ENCODE assay signal across 19 cellular contexts in genomic region chr9:18692962-18693361, GRCh38.
DNase-seq lines count a peak whose midpoint lies in the region; ATAC-seq and TF ChIP-seq lines count a peak whose summit lies in the region.
"Had no signal": no experiment of that assay in that cellular context is flagged by ENCODE, and none has a peak within 500 bp of the region (broad histone marks: within the 10 kb centered on the region; RNA-seq: fewer than 3 reads in every experiment).

No MANE protein-coding gene starts in this region.

- H3K4me1 ChIP-seq in SK-N-SH (ENCODE audit: control insufficient read depth in 1 of 2, insufficient read depth in 2 of 2, low read depth in 1 of 2, low read length in 1 of 2) (peaks cover 0 to 4% of the 10 kb centered on the region in 2 experiments; a peak in 2 of 4 replicates), OCI-LY3 (ENCODE audit: low read length) (peaks cover 65% of the 10 kb centered on the region)
- H3K4me1 ChIP-seq: A549; BLaER1 treated with 17β-estradiol and CSF1 and Interleukin-3, amounts not matched to agents 10 nM and 100 nM; Caco-2 had no signal

- no peak for TF ChIP-seq EP300 in SK-N-SH (IDR thresholded peaks at IDR 0.05; ENCODE audit: borderline replicate concordance in 1 of 2, low read depth in 1 of 2, low read length in 1 of 2)

- H3K4me2 ChIP-seq in SK-N-SH (no peak overlapping the region), OCI-LY3 (ENCODE audit: low read length) (peak overlapping the region; percentile 54; the same call in 1 of the 2 replicates)
- H3K4me2 ChIP-seq: A549; BLaER1 treated with 17β-estradiol and CSF1 and Interleukin-3, amounts not matched to agents 10 nM and 100 nM had no signal

- H3K9ac ChIP-seq in SK-N-SH (no peak overlapping the region), OCI-LY3 (ENCODE audit: low read length) (no peak overlapping the region)
- H3K9ac ChIP-seq: BLaER1 treated with 17β-estradiol and CSF1 and Interleukin-3, amounts not matched to agents 10 nM and 100 nM had no signal

- H3K27ac Mint-ChIP-seq in nephron = peak overlapping the region in 2 of 3 experiments; percentile 21 to 75
- H3K27ac Mint-ChIP-seq: B cell; CD4-positive, alpha-beta T cell; CD8-positive, alpha-beta T cell had no signal

- H3K4me3 Mint-ChIP-seq in nephron = no peak overlapping the region
- H3K4me3 Mint-ChIP-seq: B cell; CD4-positive, alpha-beta T cell; CD8-positive, alpha-beta T cell had no signal

- H2AFZ ChIP-seq in SK-N-SH (ENCODE audit: low read depth) = no peak overlapping the region
- no peak overlapping the region for H2AFZ ChIP-seq in OCI-LY3 (ENCODE audit: low read depth, low read length)

- H3K9me3 ChIP-seq in SK-N-SH (no peaks in the 10 kb centered on the region), OCI-LY3 (ENCODE audit: insufficient read depth, low read length) (peaks cover 17% of the 10 kb centered on the region; the same call in 1 of the 2 replicates)
- H3K9me3 ChIP-seq: Caco-2 had no signal

- H3K36me3 Mint-ChIP-seq in nephron (ENCODE audit: low read depth) = peaks cover 39% of the 10 kb centered on the region
- H3K36me3 Mint-ChIP-seq: CD8-positive, alpha-beta T cell had no signal

- no peak for TF ChIP-seq RAD21 in SK-N-SH (IDR thresholded peaks at IDR 0.05; ENCODE audit: low read length)

- peaks cover 29% of the 10 kb centered on the region for H3K9me3 Mint-ChIP-seq in nephron

- H3K79me2 ChIP-seq in SK-N-SH (ENCODE audit: insufficient read depth) (no peaks in the 10 kb centered on the region), OCI-LY3 (ENCODE audit: low read length) (no peaks in the 10 kb centered on the region)

- DNase-seq in SK-N-SH (no peak), islet precursor cell (no peak)
- DNase-seq in stimulated activated CD4-positive, alpha-beta T cell treated with anti-CD3 and anti-CD28 coated beads, Interleukin-2, amount 100 ng/mL, for 48 hours = no peak
- DNase-seq: AML-193; Caco-2; Calu3; CD4-positive, alpha-beta T cell; CD8-positive, alpha-beta T cell; DMS79 treated with DMSO at 0.1 percent for 48 hours; GF-D8 had no signal

- no peak overlapping the region for H3K27ac ChIP-seq in SK-N-SH (ENCODE audit: low read depth in 2 of 2, low read length in 1 of 2)
- H3K27ac ChIP-seq in OCI-LY3 (ENCODE audit: low read length) = no peak overlapping the region; the same call in 1 of the 2 replicates
- H3K27ac ChIP-seq: 22Rv1; A549; BLaER1 treated with 17β-estradiol and CSF1 and Interleukin-3, amounts not matched to agents 10 nM and 100 nM; C4-2B had no signal

- no peaks in the 10 kb centered on the region for H3K9me2 ChIP-seq in SK-N-SH

- H4K20me1 ChIP-seq in SK-N-SH (ENCODE audit: insufficient read depth) = no peaks in the 10 kb centered on the region
- no peaks in the 10 kb centered on the region for H4K20me1 ChIP-seq in OCI-LY3 (ENCODE audit: insufficient read depth, low read length)
- H4K20me1 ChIP-seq: BLaER1 treated with 17β-estradiol and CSF1 and Interleukin-3, amounts not matched to agents 10 nM and 100 nM had no signal

- H3K4me3 ChIP-seq in SK-N-SH (ENCODE audit: low read depth in 2 of 2, low read length in 1 of 2) (no peak overlapping the region), OCI-LY3 (ENCODE audit: low read length) (no peak overlapping the region)
- H3K4me3 ChIP-seq: A549; BLaER1 treated with 17β-estradiol and CSF1 and Interleukin-3, amounts not matched to agents 10 nM and 100 nM had no signal

- H3K27me3 ChIP-seq in SK-N-SH (ENCODE audit: insufficient read depth) = no peaks in the 10 kb centered on the region
- H3K27me3 ChIP-seq in OCI-LY3 (ENCODE audit: low read depth, low read length) = no peaks in the 10 kb centered on the region
- H3K27me3 ChIP-seq: BLaER1 treated with 17β-estradiol and CSF1 and Interleukin-3, amounts not matched to agents 10 nM and 100 nM had no signal

- H3F3A ChIP-seq in SK-N-SH (replicated peaks; ENCODE audit: insufficient read depth) = peaks cover 7% of the 10 kb centered on the region

- peaks cover 32% of the 10 kb centered on the region for H3K4me1 Mint-ChIP-seq in nephron
- H3K4me1 Mint-ChIP-seq: B cell had no signal

- ATAC-seq in SK-N-SH treated with all-trans-retinoic acid at 6 μM for 48 hours = no peak
- ATAC-seq in GM18511 (IDR thresholded peaks at IDR 0.05; ENCODE audit: unreplicated experiment) = no peak
- ATAC-seq: A549; CD8-positive, alpha-beta T cell had no signal

- POLR2A ChIA-PET in SK-N-SH (lab: Yijun Ruan, JAX) = no interaction called here

- no peaks in the 10 kb centered on the region for H3K27me3 Mint-ChIP-seq in nephron (ENCODE audit: low read depth)
- H3K27me3 Mint-ChIP-seq: B cell; CD4-positive, alpha-beta T cell had no signal

- H3K36me3 ChIP-seq in SK-N-SH (replicated peaks in 1 of 2; ENCODE audit: control insufficient read depth in 1 of 2, insufficient read depth in 2 of 2, low read length in 1 of 2) (peaks cover 2 to 86% of the 10 kb centered on the region in 2 experiments), OCI-LY3 (replicated peaks; ENCODE audit: low read depth, low read length) (peaks cover 6% of the 10 kb centered on the region)

- TF ChIP-seq CTCF in SK-N-SH (IDR thresholded peaks at IDR 0.05) (no peak), OCI-LY3 (IDR thresholded peaks at IDR 0.05; ENCODE audit: low read depth, low read length) (no peak), nephron (IDR thresholded peaks at IDR 0.05; ENCODE audit: unreplicated experiment in 3 of 3) (no peak)

- CTCF ChIA-PET in SK-N-SH (lab: Yijun Ruan, JAX) = interaction anchor here (1.4 kb wide), 1 partner anchor 9 kb away, joined by 4 read pairs; no protein-coding TSS in a partner anchor

- 75% methylated on average over 3 of the region's 3 CpGs for WGBS in SK-N-SH (ENCODE audit: low lambda C conversion rate)

TF ChIP-seq in SK-N-SH, 30 proteins besides CTCF, POLR2A, EP300 and RAD21:
- no peak for TF ChIP-seq RCOR1 (IDR thresholded peaks at IDR 0.05; ENCODE audit: low read length)
- TF ChIP-seq NFIC (IDR thresholded peaks at IDR 0.05; ENCODE audit: borderline replicate concordance) = no peak
- TF ChIP-seq TEAD4 (IDR thresholded peaks at IDR 0.05; ENCODE audit: borderline replicate concordance, insufficient read depth) = no peak
- no peak for TF ChIP-seq MEF2A (IDR thresholded peaks at IDR 0.05; ENCODE audit: borderline replicate concordance, low read depth)
- no peak for TF ChIP-seq MAX (IDR thresholded peaks at IDR 0.05; ENCODE audit: low read depth)
- no peak for TF ChIP-seq FOXM1 (IDR thresholded peaks at IDR 0.05; ENCODE audit: low read depth)
- TF ChIP-seq GATA2 (CRISPR knock-in tag; IDR thresholded peaks at IDR 0.05) = peak; percentile 19; the same call in 1 of the 2 replicates
- TF ChIP-seq USF1 (IDR thresholded peaks at IDR 0.05; ENCODE audit: borderline replicate concordance, low read depth) = no peak

TF ChIP-seq in SK-N-SH treated with all-trans-retinoic acid at 6 μM for 48 hours, 23 proteins besides CTCF, POLR2A, EP300 and RAD21:
- TF ChIP-seq ISL1 (CRISPR knock-in tag; IDR thresholded peaks at IDR 0.05) (no peak), BACH2 (CRISPR knock-in tag; IDR thresholded peaks at IDR 0.05; ENCODE audit: borderline replicate concordance) (no peak), CREB5 (CRISPR knock-in tag; IDR thresholded peaks at IDR 0.05; ENCODE audit: low read depth) (no peak), ZNF565 (CRISPR knock-in tag; conservative IDR thresholded peaks at IDR 0.05; ENCODE audit: low read depth) (no peak), CSRNP3 (CRISPR knock-in tag; IDR thresholded peaks at IDR 0.05) (no peak), TCF4 (CRISPR knock-in tag; IDR thresholded peaks at IDR 0.05; ENCODE audit: borderline replicate concordance) (no peak), ZFP3 (CRISPR knock-in tag; IDR thresholded peaks at IDR 0.05) (no peak), RARB (CRISPR knock-in tag; IDR thresholded peaks at IDR 0.05) (no peak), CSDC2 (CRISPR knock-in tag; IDR thresholded peaks at IDR 0.05) (no peak)
